Comparison of ENCODE assay signal across 3 cellular contexts in genomic region chrX:38313190-38313589, GRCh38.
TF ChIP-seq lines count a peak whose summit lies in the region.

No MANE protein-coding gene starts in this region.

TF ChIP-seq in SK-N-SH treated with all-trans-retinoic acid at 6 μM for 48 hours, 23 proteins besides CTCF, POLR2A, EP300 and RAD21 (continues in another document):
- TF ChIP-seq BACH2 (CRISPR knock-in tag; IDR thresholded peaks at IDR 0.05; ENCODE audit: borderline replicate concordance): no peak
- TF ChIP-seq ESRRG (CRISPR knock-in tag; IDR thresholded peaks at IDR 0.05): no peak
- TF ChIP-seq ZFP3 (CRISPR knock-in tag; IDR thresholded peaks at IDR 0.05): no peak
- TF ChIP-seq ARNTL (CRISPR knock-in tag; IDR thresholded peaks at IDR 0.05; ENCODE audit: borderline replicate concordance, low read depth): no peak
- TF ChIP-seq OSR1 (CRISPR knock-in tag; IDR thresholded peaks at IDR 0.05): no peak
- TF ChIP-seq, protein P1, sequence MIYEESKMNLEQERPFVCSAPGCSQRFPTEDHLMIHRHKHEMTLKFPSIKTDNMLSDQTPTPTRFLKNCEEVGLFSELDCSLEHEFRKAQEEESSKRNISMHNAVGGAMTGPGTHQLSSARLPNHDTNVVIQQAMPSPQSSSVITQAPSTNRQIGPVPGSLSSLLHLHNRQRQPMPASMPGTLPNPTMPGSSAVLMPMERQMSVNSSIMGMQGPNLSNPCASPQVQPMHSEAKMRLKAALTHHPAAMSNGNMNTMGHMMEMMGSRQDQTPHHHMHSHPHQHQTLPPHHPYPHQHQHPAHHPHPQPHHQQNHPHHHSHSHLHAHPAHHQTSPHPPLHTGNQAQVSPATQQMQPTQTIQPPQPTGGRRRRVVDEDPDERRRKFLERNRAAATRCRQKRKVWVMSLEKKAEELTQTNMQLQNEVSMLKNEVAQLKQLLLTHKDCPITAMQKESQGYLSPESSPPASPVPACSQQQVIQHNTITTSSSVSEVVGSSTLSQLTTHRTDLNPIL (CRISPR knock-in tag; IDR thresholded peaks at IDR 0.05; ENCODE audit: low read depth): no peak
- TF ChIP-seq TCF4 (CRISPR knock-in tag; IDR thresholded peaks at IDR 0.05; ENCODE audit: borderline replicate concordance): no peak
- no peak for TF ChIP-seq PPARA (CRISPR knock-in tag; IDR thresholded peaks at IDR 0.05; ENCODE audit: borderline replicate concordance)
- TF ChIP-seq PATZ1 (CRISPR knock-in tag; IDR thresholded peaks at IDR 0.05; ENCODE audit: borderline replicate concordance): no peak
- TF ChIP-seq TSHZ2 (CRISPR knock-in tag; IDR thresholded peaks at IDR 0.05): no peak
- no peak for TF ChIP-seq ZNF70 (CRISPR knock-in tag; IDR thresholded peaks at IDR 0.05)
- TF ChIP-seq RARB (CRISPR knock-in tag; IDR thresholded peaks at IDR 0.05): no peak
- no peak for TF ChIP-seq ISL1 (CRISPR knock-in tag; IDR thresholded peaks at IDR 0.05)
- TF ChIP-seq ZNF8 (CRISPR knock-in tag; IDR thresholded peaks at IDR 0.05): no peak

TF ChIP-seq in SK-N-SH, 30 proteins besides CTCF, POLR2A, EP300 and RAD21:
- no peak for TF ChIP-seq JUND (IDR thresholded peaks at IDR 0.05)
- TF ChIP-seq RFX5 (IDR thresholded peaks at IDR 0.05; ENCODE audit: low read length): no peak

TF ChIP-seq in endothelial cell of umbilical vein, 7 proteins besides CTCF, POLR2A, EP300 and RAD21:
- TF ChIP-seq MAX (IDR thresholded peaks at IDR 0.05; ENCODE audit: insufficient read depth, insufficient read length): no peak
- TF ChIP-seq JUN (IDR thresholded peaks at IDR 0.05; ENCODE audit: borderline replicate concordance, insufficient read depth, insufficient read length, low read depth): no peak
- TF ChIP-seq MYC (IDR thresholded peaks at IDR 0.05; ENCODE audit: low read depth, low read length): no peak
- no peak for TF ChIP-seq FOS (IDR thresholded peaks at IDR 0.05; ENCODE audit: borderline replicate concordance, insufficient read depth, low read length)
- no peak for TF ChIP-seq EZH2 (IDR thresholded peaks at IDR 0.05; ENCODE audit: borderline replicate concordance, low read depth, low read length, severe bottlenecking)
- TF ChIP-seq POLR2AphosphoS5 (IDR thresholded peaks at IDR 0.05; ENCODE audit: insufficient read depth, low read depth, low read length): no peak
- TF ChIP-seq GATA2 (IDR thresholded peaks at IDR 0.05; ENCODE audit: insufficient read depth, insufficient read length, low read depth, low read length): no peak
